ENCODE assay signal across 14 cellular contexts in the genomic region with DNA sequence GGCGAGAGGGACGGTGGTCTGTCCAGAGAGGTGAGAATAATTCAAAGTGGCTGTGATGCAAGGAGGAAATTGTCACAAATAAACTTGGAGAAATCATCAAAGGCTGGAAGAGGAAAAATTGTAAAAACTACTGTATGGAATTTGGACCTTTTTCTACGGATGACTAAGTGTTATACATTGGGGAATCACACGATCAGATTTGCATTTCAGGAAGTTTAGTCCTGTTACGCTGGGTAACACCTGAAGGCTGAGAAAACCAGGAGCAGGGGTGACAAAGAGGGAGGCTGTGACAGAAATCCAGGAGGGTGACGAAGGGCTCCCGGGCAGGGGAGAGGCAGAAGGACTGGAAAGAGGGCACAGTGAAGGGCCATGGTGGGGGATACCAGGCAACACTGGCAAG.
DNase-seq lines count a peak whose midpoint lies in the region; ATAC-seq and TF ChIP-seq lines count a peak whose summit lies in the region.
"Had no signal": no experiment of that assay in that cellular context is flagged by ENCODE, and none has a peak within 500 bp of the region (broad histone marks: within the 10 kb centered on the region; RNA-seq: fewer than 3 reads in every experiment).

No MANE protein-coding gene starts in this region.

- no peak overlapping the region for H4K12ac ChIP-seq in trophoblast cell (ENCODE audit: low read depth, low read length)

- no peaks in the 10 kb centered on the region for H3K27me3 Mint-ChIP-seq in Calu3 (ENCODE audit: unreplicated experiment)
- no peaks in the 10 kb centered on the region for H3K27me3 Mint-ChIP-seq in MCF 10A (ENCODE audit: insufficient read depth, unreplicated experiment)
- H3K27me3 Mint-ChIP-seq in CD4-positive, alpha-beta T cell, result no peaks in the 10 kb centered on the region
- H3K27me3 Mint-ChIP-seq: B cell had no signal

- peak overlapping the region in 1 of 11 experiments; percentile 68; a peak in 1 of 22 replicates for H3K27ac ChIP-seq in BLaER1 treated with 17β-estradiol and CSF1 and Interleukin-3, amounts not matched to agents 10 nM and 100 nM
- peak overlapping the region; percentile 94 for H3K27ac ChIP-seq in KOPT-K1 (ENCODE audit: low read depth, low read length, poor library complexity, severe bottlenecking)
- H3K27ac ChIP-seq in fibroblast of lung (ENCODE audit: insufficient read depth, low read length), result no peak overlapping the region
- no peak overlapping the region for H3K27ac ChIP-seq in trophoblast cell (ENCODE audit: low read depth, low read length)
- no peak overlapping the region for H3K27ac ChIP-seq in CD4-positive, alpha-beta T cell (ENCODE audit: low read depth, low read length)

- H2AFZ ChIP-seq in fibroblast of lung (ENCODE audit: low read length), result no peak overlapping the region
- no peak overlapping the region for H2AFZ ChIP-seq in trophoblast cell (ENCODE audit: insufficient read depth, low read length, poor library complexity)
- H2AFZ ChIP-seq: GM23338 had no signal

- peak overlapping the region in 9 of 11 experiments; percentile 65 to 94 (median 83); a peak in 16 of 22 replicates for H3K4me2 ChIP-seq in BLaER1 treated with 17β-estradiol and CSF1 and Interleukin-3, amounts not matched to agents 10 nM and 100 nM
- H3K4me2 ChIP-seq in fibroblast of lung (ENCODE audit: extremely low read depth, insufficient read depth, low read length), result peak overlapping the region; percentile 92
- no peak overlapping the region for H3K4me2 ChIP-seq in trophoblast cell (ENCODE audit: low read length)
- H3K4me2 ChIP-seq: GM23338 had no signal

- no peak overlapping the region for H2BK12ac ChIP-seq in trophoblast cell (ENCODE audit: low read length)

- no peak overlapping the region for H3K14ac ChIP-seq in trophoblast cell (ENCODE audit: low read length)

- H3K36me3 Mint-ChIP-seq in Calu3 (ENCODE audit: insufficient read depth, unreplicated experiment), result peaks cover 6% of the 10 kb centered on the region
- no peaks in the 10 kb centered on the region for H3K36me3 Mint-ChIP-seq in MCF 10A (ENCODE audit: insufficient read depth, unreplicated experiment)
- no peaks in the 10 kb centered on the region for H3K36me3 Mint-ChIP-seq in CD4-positive, alpha-beta T cell (ENCODE audit: low read depth)
- H3K36me3 Mint-ChIP-seq: CD14-positive monocyte; CD8-positive, alpha-beta memory T cell had no signal

- H3K9ac ChIP-seq in BLaER1 treated with 17β-estradiol and CSF1 and Interleukin-3, amounts not matched to agents 10 nM and 100 nM, result peak overlapping the region in 2 of 11 experiments; percentile 67 to 69; a peak in 2 of 22 replicates
- H3K9ac ChIP-seq in fibroblast of lung (ENCODE audit: insufficient read depth, low read length) (no peak overlapping the region), trophoblast cell (ENCODE audit: low read length) (no peak overlapping the region)

- no peak overlapping the region for H4K91ac ChIP-seq in trophoblast cell (ENCODE audit: low read depth, low read length)

- no TSS peak for BruUV-seq in Calu3 (replicated peaks; lab: Mats Ljungman, UMichigan)
- BruUV-seq in MCF 10A (replicated peaks; lab: Mats Ljungman, UMichigan), result no TSS peak

- no peak overlapping the region for H2BK120ac ChIP-seq in trophoblast cell (ENCODE audit: insufficient read depth, low read length, poor library complexity)

- TF ChIP-seq CTCF in Calu3 (IDR thresholded peaks at IDR 0.05; ENCODE audit: unreplicated experiment) (no peak), fibroblast of lung (conservative IDR thresholded peaks at IDR 0.05 in 1 of 2, IDR thresholded peaks at IDR 0.05 in 1 of 2; ENCODE audit: low read depth in 1 of 2, low read length in 2 of 2) (no peak), MCF 10A (IDR thresholded peaks at IDR 0.05; ENCODE audit: unreplicated experiment) (no peak)
- TF ChIP-seq CTCF in CD4-positive, alpha-beta T cell (IDR thresholded peaks at IDR 0.05), result no peak

- ATAC-seq in CD4-positive, alpha-beta T cell (ENCODE audit: poor library complexity), result no peak
- ATAC-seq: GM23338 had no signal

- POLR2A ChIA-PET in MCF 10A (lab: Yijun Ruan, JAX), result no interaction called here
- POLR2A ChIA-PET in CD4-positive, alpha-beta T cell (lab: Charles Lee), result no interaction called here

- H3K36me3 ChIP-seq in BLaER1 treated with 17β-estradiol and CSF1 and Interleukin-3, amounts not matched to agents 10 nM and 100 nM, result no peaks in the 10 kb centered on the region
- H3K36me3 ChIP-seq in KOPT-K1 (ENCODE audit: insufficient read depth, low read length) (no peaks in the 10 kb centered on the region), fibroblast of lung (ENCODE audit: control insufficient read depth, insufficient read depth, low read length) (no peaks in the 10 kb centered on the region), trophoblast cell (ENCODE audit: control insufficient read depth in 1 of 2, insufficient read depth in 2 of 2, low read length in 2 of 2) (no peaks in the 10 kb centered on the region)

- peaks cover 0 to 9% (median 0%) of the 10 kb centered on the region in 11 experiments; a peak in 4 of 22 replicates for H3K9me3 ChIP-seq in BLaER1 treated with 17β-estradiol and CSF1 and Interleukin-3, amounts not matched to agents 10 nM and 100 nM (replicated peaks in 1 of 11)
- H3K9me3 ChIP-seq in KOPT-K1 (ENCODE audit: insufficient read depth, low read length, poor library complexity, severe bottlenecking) (no peaks in the 10 kb centered on the region), fibroblast of lung (ENCODE audit: control insufficient read depth, insufficient read depth, low read depth, low read length) (no peaks in the 10 kb centered on the region), trophoblast cell (ENCODE audit: insufficient read depth, low read depth, low read length) (no peaks in the 10 kb centered on the region)
- no peaks in the 10 kb centered on the region for H3K9me3 ChIP-seq in CD4-positive, alpha-beta T cell (ENCODE audit: control insufficient read depth, low read length)

- CTCF ChIA-PET in Calu3 (lab: Charles Lee) (no interaction called here), MCF 10A (lab: Yijun Ruan, JAX) (no interaction called here)
- CTCF ChIA-PET in CD4-positive, alpha-beta T cell (lab: Charles Lee), result no interaction called here

- no peak overlapping the region for H3K23ac ChIP-seq in trophoblast cell (ENCODE audit: low read length)

- no peak overlapping the region for H2AK5ac ChIP-seq in trophoblast cell (ENCODE audit: low read length)

- H2BK5ac ChIP-seq in trophoblast cell (ENCODE audit: low read depth, low read length, poor library complexity), result no peak overlapping the region

- WGBS in trophoblast cell (ENCODE audit: extremely low coverage, insufficient coverage, insufficient read length), result no CpG with 5 or more reads among the region's 7 CpGs

- H4K8ac ChIP-seq in trophoblast cell (ENCODE audit: low read depth, low read length), result no peak overlapping the region

- H3K4ac ChIP-seq in trophoblast cell (ENCODE audit: low read depth, low read length), result no peak overlapping the region

- H3K4me1 ChIP-seq in BLaER1 treated with 17β-estradiol and CSF1 and Interleukin-3, amounts not matched to agents 10 nM and 100 nM, result peaks cover 16 to 55% (median 46%) of the 10 kb centered on the region in 10 experiments; a peak in 18 of 20 replicates
- peaks cover 5% of the 10 kb centered on the region for H3K4me1 ChIP-seq in fibroblast of lung (ENCODE audit: control insufficient read depth, extremely low read depth, insufficient read depth, low read length)
- H3K4me1 ChIP-seq in trophoblast cell (ENCODE audit: control insufficient read depth in 1 of 2, insufficient read depth in 2 of 2, low read length in 2 of 2), result no peaks in the 10 kb centered on the region

- no peaks in the 10 kb centered on the region for H3K79me2 ChIP-seq in fibroblast of lung (ENCODE audit: control insufficient read depth, insufficient read depth, low read length)
- no peaks in the 10 kb centered on the region for H3K79me2 ChIP-seq in trophoblast cell (ENCODE audit: control insufficient read depth, insufficient read depth, low read length, poor library complexity)

- peaks cover 0 to 51% (median 6%) of the 10 kb centered on the region in 11 experiments; a peak in 10 of 22 replicates for H4K20me1 ChIP-seq in BLaER1 treated with 17β-estradiol and CSF1 and Interleukin-3, amounts not matched to agents 10 nM and 100 nM
- H4K20me1 ChIP-seq in fibroblast of lung (ENCODE audit: control insufficient read depth, extremely low read depth, insufficient read depth, low read length), result no peaks in the 10 kb centered on the region

- intact Hi-C loops in Calu3 (cut with micrococcal nuclease; ENCODE audit: unreplicated experiment), result no loop called here
- intact Hi-C loops in MCF 10A (cut with micrococcal nuclease), result no loop called here
- intact Hi-C loops in CD4-positive, alpha-beta T cell (cut with DNase I, micrococcal nuclease), result no loop called here

- H3K79me1 ChIP-seq in trophoblast cell (ENCODE audit: low read length), result no peaks in the 10 kb centered on the region

- DNase-seq in Calu3 (no peak), fibroblast of lung (ENCODE audit: low read depth in 2 of 2) (no peak), MCF 10A (ENCODE audit: unreplicated experiment) (no peak), T-helper 2 cell (no peak), trophoblast cell (no peak)
- DNase-seq in CD4-positive, alpha-beta T cell, result no peak
- DNase-seq: CD8-positive, alpha-beta memory T cell; DMS79; H9 had no signal

- peaks cover 0 to 99% (median 0%) of the 10 kb centered on the region in 11 experiments; a peak in 11 of 22 replicates for H3K27me3 ChIP-seq in BLaER1 treated with 17β-estradiol and CSF1 and Interleukin-3, amounts not matched to agents 10 nM and 100 nM
- H3K27me3 ChIP-seq in fibroblast of lung (ENCODE audit: control insufficient read depth, insufficient read depth, low read length), result no peaks in the 10 kb centered on the region
- H3K27me3 ChIP-seq in trophoblast cell (ENCODE audit: insufficient read depth, low read length), result no peaks in the 10 kb centered on the region
- no peaks in the 10 kb centered on the region for H3K27me3 ChIP-seq in CD4-positive, alpha-beta T cell (ENCODE audit: control insufficient read depth, insufficient read depth, low read length)

- H3K4me1 Mint-ChIP-seq in Calu3 (ENCODE audit: low read depth, unreplicated experiment) (peaks cover 24% of the 10 kb centered on the region), MCF 10A (ENCODE audit: insufficient read depth, unreplicated experiment) (peaks cover 8% of the 10 kb centered on the region)
- H3K4me1 Mint-ChIP-seq in CD4-positive, alpha-beta T cell (ENCODE audit: low read depth), result peaks cover 10% of the 10 kb centered on the region

- H3K18ac ChIP-seq in trophoblast cell (ENCODE audit: low read length), result no peak overlapping the region

- peak overlapping the region; percentile 71 for H3K4me3 Mint-ChIP-seq in Calu3 (ENCODE audit: low read depth, unreplicated experiment)
- H3K4me3 Mint-ChIP-seq in MCF 10A (ENCODE audit: unreplicated experiment), result no peak overlapping the region
- H3K4me3 Mint-ChIP-seq in CD4-positive, alpha-beta T cell, result no peak overlapping the region
- H3K4me3 Mint-ChIP-seq: GM23338, H9 had no signal

- no peak overlapping the region for H3K4me3 ChIP-seq in BLaER1 treated with 17β-estradiol and CSF1 and Interleukin-3, amounts not matched to agents 10 nM and 100 nM
- H3K4me3 ChIP-seq in fibroblast of lung (replicated peaks in 1 of 4; ENCODE audit: control extremely low read depth in 1 of 4, insufficient read depth in 1 of 4, low read depth in 3 of 4, low read length in 4 of 4), result no peak overlapping the region
- H3K4me3 ChIP-seq in trophoblast cell (ENCODE audit: low read depth, low read length), result no peak overlapping the region
- H3K4me3 ChIP-seq: GM23338 had no signal

- H3K9me3 Mint-ChIP-seq in Calu3 (ENCODE audit: low read depth, unreplicated experiment), result peaks cover 3% of the 10 kb centered on the region
- H3K9me3 Mint-ChIP-seq in MCF 10A (ENCODE audit: unreplicated experiment), result no peaks in the 10 kb centered on the region
- peaks cover 2% of the 10 kb centered on the region for H3K9me3 Mint-ChIP-seq in CD4-positive, alpha-beta T cell
- H3K9me3 Mint-ChIP-seq: H9 had no signal

- H3K27ac Mint-ChIP-seq in Calu3 (ENCODE audit: unreplicated experiment) (peak overlapping the region; percentile 57), MCF 10A (ENCODE audit: low read depth, unreplicated experiment) (no peak overlapping the region)
- H3K27ac Mint-ChIP-seq in CD4-positive, alpha-beta T cell, result no peak overlapping the region
- H3K27ac Mint-ChIP-seq: B cell, CD14-positive monocyte, GM23338, H9 had no signal
